1 cellular context compared by ENCODE assay signal in the genomic region with DNA sequence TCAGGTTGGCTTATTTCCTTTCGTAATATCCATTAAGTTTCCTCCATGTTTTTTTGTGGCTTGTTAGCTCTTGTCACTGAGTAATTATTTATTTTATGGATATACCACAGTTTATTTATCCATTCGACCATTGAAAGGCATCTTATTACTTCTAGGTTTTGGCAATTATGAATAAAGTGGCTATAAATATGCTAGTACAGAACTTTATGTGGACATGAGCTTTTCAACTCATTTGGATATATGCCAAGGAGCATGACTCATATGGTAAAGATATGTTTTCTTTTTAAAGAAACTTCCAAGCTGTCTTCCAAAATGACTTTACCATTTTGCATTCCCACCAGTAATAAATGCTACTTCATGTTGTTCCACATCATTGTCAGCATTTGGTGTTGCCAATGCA.
TF ChIP-seq lines count a peak whose summit lies in the region.

No MANE protein-coding gene starts in this region.

TF ChIP-seq in WTC11, 78 proteins besides CTCF, POLR2A, EP300 and RAD21 (continued from another document):
- TF ChIP-seq, protein P1, sequence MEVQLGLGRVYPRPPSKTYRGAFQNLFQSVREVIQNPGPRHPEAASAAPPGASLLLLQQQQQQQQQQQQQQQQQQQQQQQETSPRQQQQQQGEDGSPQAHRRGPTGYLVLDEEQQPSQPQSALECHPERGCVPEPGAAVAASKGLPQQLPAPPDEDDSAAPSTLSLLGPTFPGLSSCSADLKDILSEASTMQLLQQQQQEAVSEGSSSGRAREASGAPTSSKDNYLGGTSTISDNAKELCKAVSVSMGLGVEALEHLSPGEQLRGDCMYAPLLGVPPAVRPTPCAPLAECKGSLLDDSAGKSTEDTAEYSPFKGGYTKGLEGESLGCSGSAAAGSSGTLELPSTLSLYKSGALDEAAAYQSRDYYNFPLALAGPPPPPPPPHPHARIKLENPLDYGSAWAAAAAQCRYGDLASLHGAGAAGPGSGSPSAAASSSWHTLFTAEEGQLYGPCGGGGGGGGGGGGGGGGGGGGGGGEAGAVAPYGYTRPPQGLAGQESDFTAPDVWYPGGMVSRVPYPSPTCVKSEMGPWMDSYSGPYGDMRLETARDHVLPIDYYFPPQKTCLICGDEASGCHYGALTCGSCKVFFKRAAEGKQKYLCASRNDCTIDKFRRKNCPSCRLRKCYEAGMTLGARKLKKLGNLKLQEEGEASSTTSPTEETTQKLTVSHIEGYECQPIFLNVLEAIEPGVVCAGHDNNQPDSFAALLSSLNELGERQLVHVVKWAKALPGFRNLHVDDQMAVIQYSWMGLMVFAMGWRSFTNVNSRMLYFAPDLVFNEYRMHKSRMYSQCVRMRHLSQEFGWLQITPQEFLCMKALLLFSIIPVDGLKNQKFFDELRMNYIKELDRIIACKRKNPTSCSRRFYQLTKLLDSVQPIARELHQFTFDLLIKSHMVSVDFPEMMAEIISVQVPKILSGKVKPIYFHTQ (CRISPR knock-in tag; IDR thresholded peaks at IDR 0.05), result no peak
- TF ChIP-seq, protein P2, sequence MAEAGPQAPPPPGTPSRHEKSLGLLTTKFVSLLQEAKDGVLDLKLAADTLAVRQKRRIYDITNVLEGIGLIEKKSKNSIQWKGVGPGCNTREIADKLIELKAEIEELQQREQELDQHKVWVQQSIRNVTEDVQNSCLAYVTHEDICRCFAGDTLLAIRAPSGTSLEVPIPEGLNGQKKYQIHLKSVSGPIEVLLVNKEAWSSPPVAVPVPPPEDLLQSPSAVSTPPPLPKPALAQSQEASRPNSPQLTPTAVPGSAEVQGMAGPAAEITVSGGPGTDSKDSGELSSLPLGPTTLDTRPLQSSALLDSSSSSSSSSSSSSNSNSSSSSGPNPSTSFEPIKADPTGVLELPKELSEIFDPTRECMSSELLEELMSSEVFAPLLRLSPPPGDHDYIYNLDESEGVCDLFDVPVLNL (CRISPR knock-in tag; IDR thresholded peaks at IDR 0.05; ENCODE audit: borderline replicate concordance, low read depth), result no peak
- TF ChIP-seq, protein P3, sequence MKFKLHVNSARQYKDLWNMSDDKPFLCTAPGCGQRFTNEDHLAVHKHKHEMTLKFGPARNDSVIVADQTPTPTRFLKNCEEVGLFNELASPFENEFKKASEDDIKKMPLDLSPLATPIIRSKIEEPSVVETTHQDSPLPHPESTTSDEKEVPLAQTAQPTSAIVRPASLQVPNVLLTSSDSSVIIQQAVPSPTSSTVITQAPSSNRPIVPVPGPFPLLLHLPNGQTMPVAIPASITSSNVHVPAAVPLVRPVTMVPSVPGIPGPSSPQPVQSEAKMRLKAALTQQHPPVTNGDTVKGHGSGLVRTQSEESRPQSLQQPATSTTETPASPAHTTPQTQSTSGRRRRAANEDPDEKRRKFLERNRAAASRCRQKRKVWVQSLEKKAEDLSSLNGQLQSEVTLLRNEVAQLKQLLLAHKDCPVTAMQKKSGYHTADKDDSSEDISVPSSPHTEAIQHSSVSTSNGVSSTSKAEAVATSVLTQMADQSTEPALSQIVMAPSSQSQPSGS (CRISPR knock-in tag; IDR thresholded peaks at IDR 0.05; ENCODE audit: borderline replicate concordance, low read depth), result no peak
- TF ChIP-seq, protein P4, sequence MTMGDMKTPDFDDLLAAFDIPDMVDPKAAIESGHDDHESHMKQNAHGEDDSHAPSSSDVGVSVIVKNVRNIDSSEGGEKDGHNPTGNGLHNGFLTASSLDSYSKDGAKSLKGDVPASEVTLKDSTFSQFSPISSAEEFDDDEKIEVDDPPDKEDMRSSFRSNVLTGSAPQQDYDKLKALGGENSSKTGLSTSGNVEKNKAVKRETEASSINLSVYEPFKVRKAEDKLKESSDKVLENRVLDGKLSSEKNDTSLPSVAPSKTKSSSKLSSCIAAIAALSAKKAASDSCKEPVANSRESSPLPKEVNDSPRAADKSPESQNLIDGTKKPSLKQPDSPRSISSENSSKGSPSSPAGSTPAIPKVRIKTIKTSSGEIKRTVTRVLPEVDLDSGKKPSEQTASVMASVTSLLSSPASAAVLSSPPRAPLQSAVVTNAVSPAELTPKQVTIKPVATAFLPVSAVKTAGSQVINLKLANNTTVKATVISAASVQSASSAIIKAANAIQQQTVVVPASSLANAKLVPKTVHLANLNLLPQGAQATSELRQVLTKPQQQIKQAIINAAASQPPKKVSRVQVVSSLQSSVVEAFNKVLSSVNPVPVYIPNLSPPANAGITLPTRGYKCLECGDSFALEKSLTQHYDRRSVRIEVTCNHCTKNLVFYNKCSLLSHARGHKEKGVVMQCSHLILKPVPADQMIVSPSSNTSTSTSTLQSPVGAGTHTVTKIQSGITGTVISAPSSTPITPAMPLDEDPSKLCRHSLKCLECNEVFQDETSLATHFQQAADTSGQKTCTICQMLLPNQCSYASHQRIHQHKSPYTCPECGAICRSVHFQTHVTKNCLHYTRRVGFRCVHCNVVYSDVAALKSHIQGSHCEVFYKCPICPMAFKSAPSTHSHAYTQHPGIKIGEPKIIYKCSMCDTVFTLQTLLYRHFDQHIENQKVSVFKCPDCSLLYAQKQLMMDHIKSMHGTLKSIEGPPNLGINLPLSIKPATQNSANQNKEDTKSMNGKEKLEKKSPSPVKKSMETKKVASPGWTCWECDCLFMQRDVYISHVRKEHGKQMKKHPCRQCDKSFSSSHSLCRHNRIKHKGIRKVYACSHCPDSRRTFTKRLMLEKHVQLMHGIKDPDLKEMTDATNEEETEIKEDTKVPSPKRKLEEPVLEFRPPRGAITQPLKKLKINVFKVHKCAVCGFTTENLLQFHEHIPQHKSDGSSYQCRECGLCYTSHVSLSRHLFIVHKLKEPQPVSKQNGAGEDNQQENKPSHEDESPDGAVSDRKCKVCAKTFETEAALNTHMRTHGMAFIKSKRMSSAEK (CRISPR knock-in tag; IDR thresholded peaks at IDR 0.05; ENCODE audit: borderline replicate concordance), result no peak
- no peak for TF ChIP-seq NFE2L1 (CRISPR knock-in tag; IDR thresholded peaks at IDR 0.05)
